In genomic region chr6:29554764-29555163, GRCh38 we compare ENCODE assay signal across 2 cellular contexts.
A peak's percentile ranks its signal among the peaks of the same experiment; 100 is the strongest.
TF ChIP-seq lines count a peak whose summit lies in the region.

No MANE protein-coding gene starts in this region.

TF ChIP-seq in IMR-90, 13 proteins besides CTCF, POLR2A, EP300 and RAD21:
- TF ChIP-seq SMC3 (IDR thresholded peaks at IDR 0.05; ENCODE audit: low read depth, low read length) = no peak
- no peak for TF ChIP-seq MAZ (IDR thresholded peaks at IDR 0.05; ENCODE audit: borderline replicate concordance, low read depth, low read length)
- 0 out of 2 replicates have a peak, but pooled peaks have one; percentile 31 for TF ChIP-seq MAFK (IDR thresholded peaks at IDR 0.05; ENCODE audit: low read depth, low read length)

TF ChIP-seq in H1, 55 proteins besides CTCF, POLR2A, EP300 and RAD21:
- TF ChIP-seq RXRA (IDR thresholded peaks at IDR 0.05; ENCODE audit: insufficient read depth, low read depth, low read length) (no peak), MAFK (IDR thresholded peaks at IDR 0.05; ENCODE audit: low read depth, low read length) (peak; percentile 14; the same call in 1 of the 2 replicates), GABPA (IDR thresholded peaks at IDR 0.05; ENCODE audit: borderline replicate concordance, insufficient read depth, low read length) (no peak)
TF ChIP-seq in H1: peak in this region for 1.
